ENCODE assay signal across 12 cellular contexts in genomic region chr20:32559753-32560380, GRCh38. TPM values are rescaled to one million over a fixed set of nuclear protein-coding genes. Genes with fewer than 3 reads are reported as not detected.
DNase-seq lines count a peak whose midpoint lies in the region; ATAC-seq, FAIRE-seq and TF ChIP-seq lines count a peak whose summit lies in the region.
"Had no signal": no experiment of that assay in that cellular context is flagged by ENCODE, and none has a peak within 500 bp of the region (broad histone marks: within the 10 kb centered on the region; RNA-seq: fewer than 3 reads in every experiment).

No MANE protein-coding gene starts in this region.

- no peaks in the 10 kb centered on the region for H3K27me3 Mint-ChIP-seq in CD4-positive, alpha-beta T cell
- peaks cover 20% of the 10 kb centered on the region for H3K27me3 Mint-ChIP-seq in astrocyte (ENCODE audit: low read depth, unreplicated experiment)
- H3K27me3 Mint-ChIP-seq in naive thymus-derived CD8-positive, alpha-beta T cell = no peaks in the 10 kb centered on the region
- peaks cover 1 to 10% (median 6%) of the 10 kb centered on the region in 3 donors for H3K27me3 Mint-ChIP-seq in CD14-positive monocyte (ENCODE audit: low read depth in 3 of 3)

- H3K27me3 ChIP-seq in CD4-positive, alpha-beta T cell (ENCODE audit: control insufficient read depth, insufficient read depth, low read length) = no peaks in the 10 kb centered on the region
- H3K27me3 ChIP-seq in astrocyte (ENCODE audit: insufficient read depth, low read length) = no peaks in the 10 kb centered on the region

- CTCF ChIA-PET in CD4-positive, alpha-beta T cell (lab: Charles Lee) = no interaction called here

- POLR2A ChIA-PET in CD4-positive, alpha-beta T cell (lab: Charles Lee) = interaction anchor here (0.6 to 1.3 kb wide), 2 partner anchors 21 to 25 kb away, joined by 3 read pairs; no protein-coding TSS in a partner anchor
- POLR2A ChIA-PET in naive thymus-derived CD8-positive, alpha-beta T cell (lab: Charles Lee) = interaction anchor here (1.0 to 6.4 kb wide), 6 partner anchors 9 to 75 kb away, joined by 3 to 62 read pairs (median 6); no protein-coding TSS in a partner anchor

- H3K36me3 ChIP-seq in astrocyte (ENCODE audit: insufficient read depth, low read length) = no peaks in the 10 kb centered on the region
- H3K36me3 ChIP-seq: heart right ventricle had no signal

- no peak for TF ChIP-seq CTCF in CD4-positive, alpha-beta T cell (IDR thresholded peaks at IDR 0.05)
- TF ChIP-seq CTCF in astrocyte (IDR thresholded peaks at IDR 0.05; ENCODE audit: insufficient read depth, low read depth, low read length) (no peak), CD14-positive monocyte (IDR thresholded peaks at IDR 0.05) (no peak)

- peaks cover 3% of the 10 kb centered on the region for H4K20me1 ChIP-seq in astrocyte (ENCODE audit: insufficient read depth, low read length)

- H3K4me2 ChIP-seq in astrocyte (ENCODE audit: low read length) = no peak overlapping the region

- H2AFZ ChIP-seq in astrocyte (ENCODE audit: low read depth, low read length) = peak overlapping the region; percentile 42

- no peaks in the 10 kb centered on the region for H3K79me2 ChIP-seq in astrocyte (ENCODE audit: insufficient read depth, low read length)

- H3K9me3 ChIP-seq in CD4-positive, alpha-beta T cell (ENCODE audit: control insufficient read depth, low read length) = no peaks in the 10 kb centered on the region
- H3K9me3 ChIP-seq in astrocyte (ENCODE audit: insufficient read depth, low read depth, low read length) = no peaks in the 10 kb centered on the region
- H3K9me3 ChIP-seq: heart right ventricle, psoas muscle had no signal

- peaks cover 46% of the 10 kb centered on the region for H3K36me3 Mint-ChIP-seq in CD4-positive, alpha-beta T cell (ENCODE audit: low read depth)
- H3K36me3 Mint-ChIP-seq in astrocyte (ENCODE audit: low read depth, unreplicated experiment) (peaks cover 13% of the 10 kb centered on the region), CD14-positive monocyte (peaks cover 0 to 3% of the 10 kb centered on the region in 2 donors)
- peaks cover 0 to 26% (median 0%) of the 10 kb centered on the region in 3 donors for H3K36me3 Mint-ChIP-seq in naive thymus-derived CD8-positive, alpha-beta T cell

- H3K27ac ChIP-seq in CD4-positive, alpha-beta T cell (ENCODE audit: low read depth, low read length) = peak overlapping the region; percentile 30
- no peak overlapping the region for H3K27ac ChIP-seq in astrocyte (ENCODE audit: low read depth, low read length)
- H3K27ac ChIP-seq: heart right ventricle, psoas muscle had no signal

- H3K9ac ChIP-seq in astrocyte (ENCODE audit: low read length) = no peak overlapping the region

- no peak for ATAC-seq in CD4-positive, alpha-beta T cell (ENCODE audit: poor library complexity)
- no peak for ATAC-seq in naive thymus-derived CD8-positive, alpha-beta T cell
- ATAC-seq in HG03095 (IDR thresholded peaks at IDR 0.05; ENCODE audit: unreplicated experiment) = no peak

- FAIRE-seq in HTR-8/SVneo (lab: Jason Lieb, UNC) (peak; percentile 16), astrocyte (lab: Jason Lieb, UNC) (no peak)

- H3K4me3 ChIP-seq in astrocyte (ENCODE audit: insufficient read depth, low read depth, low read length) = no peak overlapping the region
- H3K4me3 ChIP-seq: heart right ventricle, psoas muscle had no signal

- H3K4me1 ChIP-seq in astrocyte (ENCODE audit: insufficient read depth, low read length) = peaks cover 6% of the 10 kb centered on the region
- H3K4me1 ChIP-seq: psoas muscle had no signal

- intact Hi-C loops in CD4-positive, alpha-beta T cell (cut with DNase I, micrococcal nuclease) = no loop called here
- intact Hi-C loops in CD14-positive monocyte (cut with micrococcal nuclease) = no loop called here

- DNase-seq in CD4-positive, alpha-beta T cell = no peak
- DNase-seq in HTR-8/SVneo (ENCODE audit: insufficient read length, low spot score) (no peak), astrocyte (ENCODE audit: low read depth) (no peak), globus pallidus (ENCODE audit: low spot score) (no peak), DMS114 treated with DMSO at 0.1 percent for 48 hours (lab: John Stamatoyannopoulos, UW; ENCODE audit: unreplicated experiment) (no peak), CD14-positive monocyte (ENCODE audit: low spot score) (no peak)
- no peak for DNase-seq in naive thymus-derived CD8-positive, alpha-beta T cell
- DNase-seq: heart right ventricle; NCI-H146; psoas muscle; stimulated activated CD4-positive, alpha-beta T cell treated with anti-CD3 and anti-CD28 coated beads, Interleukin-4, amount 100 ng/mL, for 24 hours had no signal

- H3K4me1 Mint-ChIP-seq in CD4-positive, alpha-beta T cell (ENCODE audit: low read depth) = peaks cover 66% of the 10 kb centered on the region
- peaks cover 8% of the 10 kb centered on the region for H3K4me1 Mint-ChIP-seq in astrocyte (ENCODE audit: low read depth, unreplicated experiment)
- peaks cover 54 to 85% (median 72%) of the 10 kb centered on the region in 4 donors for H3K4me1 Mint-ChIP-seq in naive thymus-derived CD8-positive, alpha-beta T cell
- peaks cover 19% of the 10 kb centered on the region for H3K4me1 Mint-ChIP-seq in CD14-positive monocyte

- no peaks in the 10 kb centered on the region for H3K9me3 Mint-ChIP-seq in CD4-positive, alpha-beta T cell
- no peaks in the 10 kb centered on the region for H3K9me3 Mint-ChIP-seq in astrocyte (ENCODE audit: unreplicated experiment)
- H3K9me3 Mint-ChIP-seq in naive thymus-derived CD8-positive, alpha-beta T cell = no peaks in the 10 kb centered on the region
- H3K9me3 Mint-ChIP-seq in CD14-positive monocyte = peaks cover 0 to 2% (median 0%) of the 10 kb centered on the region in 7 donors

- no peak overlapping the region for H3K4me3 Mint-ChIP-seq in CD4-positive, alpha-beta T cell
- no peak overlapping the region for H3K4me3 Mint-ChIP-seq in astrocyte (ENCODE audit: unreplicated experiment)
- peak overlapping the region in 7 of 10 donors; percentile 61 to 81 (median 75) for H3K4me3 Mint-ChIP-seq in naive thymus-derived CD8-positive, alpha-beta T cell
- no peak overlapping the region for H3K4me3 Mint-ChIP-seq in CD14-positive monocyte

- peak overlapping the region; percentile 85 for H3K27ac Mint-ChIP-seq in CD4-positive, alpha-beta T cell
- H3K27ac Mint-ChIP-seq in astrocyte (ENCODE audit: unreplicated experiment) = no peak overlapping the region
- peak overlapping the region; percentile 45 to 94 (median 84) for H3K27ac Mint-ChIP-seq in naive thymus-derived CD8-positive, alpha-beta T cell
- no peak overlapping the region for H3K27ac Mint-ChIP-seq in CD14-positive monocyte

RNA-seq across cellular contexts. Expression of gene NOL4L, which starts 25.3 kb away (rescaled TPM):
- 10 to 100 TPM; 53.1 to 55.6 TPM for total RNA-seq in CD4-positive, alpha-beta T cell
- total RNA-seq in astrocyte = 35.5 and 43.0 TPM in 2 replicates
- 10 to 100 TPM; 65.7 to 66.1 TPM for total RNA-seq in naive thymus-derived CD8-positive, alpha-beta T cell
- polyA plus RNA-seq in naive thymus-derived CD8-positive, alpha-beta T cell = 10 to 100 TPM; 10.0 to 21.5 (median 14.2) TPM
- 1 to 10 TPM; 1.1 to 2.8 TPM for polyA plus RNA-seq in CD14-positive monocyte

Comparison
In these comparisons a context has a peak if more than half of its experiments do, and no peak if none do; other contexts are left out.
1. H3K27ac Mint-ChIP-seq: peak in CD4-positive, alpha-beta T cell (single experiment) and naive thymus-derived CD8-positive, alpha-beta T cell (10 of 10); none in astrocyte (single experiment) and CD14-positive monocyte (0 of 7).
2. H3K4me3 Mint-ChIP-seq: peak in naive thymus-derived CD8-positive, alpha-beta T cell (7 of 10); none in CD4-positive, alpha-beta T cell (single experiment), astrocyte (single experiment) and CD14-positive monocyte (0 of 2).